In genomic region chr1:26035203-26035958, GRCh38 we compare ENCODE assay signal across 8 cellular contexts. TPM values are rescaled to one million over a fixed set of nuclear protein-coding genes. Genes with fewer than 3 reads are reported as not detected.
A peak's percentile ranks its signal among the peaks of the same experiment; 100 is the strongest.
DNase-seq lines count a peak whose midpoint lies in the region; ATAC-seq and TF ChIP-seq lines count a peak whose summit lies in the region.

No MANE protein-coding gene starts in this region.

- peak overlapping the region; percentile 82 for H3K4me3 Mint-ChIP-seq in activated naive CD8-positive, alpha-beta T cell treated with anti-CD3 and anti-CD28 coated beads for 36 hours
- peak overlapping the region; percentile 96 for H3K4me3 Mint-ChIP-seq in osteocyte (ENCODE audit: unreplicated experiment)

- intact Hi-C loops in head of caudate nucleus (cut with DNase I) = loop anchor here (5.0 kb wide), 2 partner anchors 67 to 112 kb away; no protein-coding TSS in a partner anchor

- H3K36me3 ChIP-seq in thoracic aorta = no peaks in the 10 kb centered on the region

- peak overlapping the region; percentile 49 for H3K27ac Mint-ChIP-seq in activated naive CD8-positive, alpha-beta T cell treated with anti-CD3 and anti-CD28 coated beads for 36 hours
- H3K27ac Mint-ChIP-seq in osteocyte (ENCODE audit: unreplicated experiment) = peak overlapping the region; percentile 80

- H3K4me3 ChIP-seq in thoracic aorta = peak overlapping the region; percentile 98

- peak overlapping the region; percentile 60 to 77 for H3K27ac ChIP-seq in thoracic aorta

- no peaks in the 10 kb centered on the region for H3K36me3 Mint-ChIP-seq in activated naive CD8-positive, alpha-beta T cell treated with anti-CD3 and anti-CD28 coated beads for 36 hours
- H3K36me3 Mint-ChIP-seq in osteocyte (ENCODE audit: unreplicated experiment) = no peaks in the 10 kb centered on the region

- peaks cover 8 to 13% of the 10 kb centered on the region in 2 donors for H3K4me1 ChIP-seq in thoracic aorta (ENCODE audit: control insufficient read depth in 1 of 2, low read depth in 2 of 2)

- DNase-seq in GF-D8 (lab: John Stamatoyannopoulos, UW) = peak; percentile 67
- peak; percentile 94 for DNase-seq in NCI-H1092 (lab: John Stamatoyannopoulos, UW)
- peak; percentile 89 for DNase-seq in SKM-1 treated with dmso at 0.1 percent for 144 hours (lab: John Stamatoyannopoulos, UW; ENCODE audit: unreplicated experiment)
- peak; percentile 92 for DNase-seq in activated naive CD8-positive, alpha-beta T cell treated with anti-CD3 and anti-CD28 coated beads for 36 hours
- DNase-seq in head of caudate nucleus = peak; percentile 94 to 98 (median 97)
- peak; percentile 96 for DNase-seq in osteocyte (ENCODE audit: extremely low spot score, unreplicated experiment)
- DNase-seq in thoracic aorta (ENCODE audit: low spot score) = peak; percentile 90

- no peak for TF ChIP-seq CTCF in osteocyte (IDR thresholded peaks at IDR 0.05)
- no peak for TF ChIP-seq CTCF in thoracic aorta (IDR thresholded peaks at IDR 0.05)

- H3K27me3 Mint-ChIP-seq in activated naive CD8-positive, alpha-beta T cell treated with anti-CD3 and anti-CD28 coated beads for 36 hours = no peaks in the 10 kb centered on the region
- H3K27me3 Mint-ChIP-seq in osteocyte (ENCODE audit: unreplicated experiment) = peaks cover 6% of the 10 kb centered on the region

- H3K9me3 ChIP-seq in thoracic aorta = no peaks in the 10 kb centered on the region

- no peaks in the 10 kb centered on the region for H3K9me3 Mint-ChIP-seq in activated naive CD8-positive, alpha-beta T cell treated with anti-CD3 and anti-CD28 coated beads for 36 hours
- H3K9me3 Mint-ChIP-seq in osteocyte (ENCODE audit: unreplicated experiment) = no peaks in the 10 kb centered on the region

- peak; percentile 81 for ATAC-seq in HG02571 (IDR thresholded peaks at IDR 0.05; ENCODE audit: unreplicated experiment)
- peak; percentile 81 for ATAC-seq in thoracic aorta (ENCODE audit: insufficient number of reproducible peaks, low FRiP score, low read depth)

- no peaks in the 10 kb centered on the region for H3K27me3 ChIP-seq in thoracic aorta (replicated peaks; ENCODE audit: insufficient read depth)

- peaks cover 12% of the 10 kb centered on the region for H3K4me1 Mint-ChIP-seq in activated naive CD8-positive, alpha-beta T cell treated with anti-CD3 and anti-CD28 coated beads for 36 hours
- peaks cover 11% of the 10 kb centered on the region for H3K4me1 Mint-ChIP-seq in osteocyte (ENCODE audit: unreplicated experiment)

RNA-seq across cellular contexts. Expression of gene SLC30A2, which starts 10.5 kb away (rescaled TPM):
- not detected for total RNA-seq in activated naive CD8-positive, alpha-beta T cell treated with anti-CD3 and anti-CD28 coated beads for 36 hours
- total RNA-seq in osteocyte (not detected in 2 replicates), thoracic aorta (not detected)

RNA-seq across cellular contexts. Expression of gene EXTL1, which starts 13.8 kb away (rescaled TPM):
- not detected for total RNA-seq in activated naive CD8-positive, alpha-beta T cell treated with anti-CD3 and anti-CD28 coated beads for 36 hours
- total RNA-seq in osteocyte (0.30 and 0.34 TPM in 2 replicates), thoracic aorta (1 to 10 TPM in 1 of 2 donors, not detected in 1; 1.6 TPM)

RNA-seq across cellular contexts. Expression of gene TRIM63, which starts 32.0 kb away (rescaled TPM):
- total RNA-seq in activated naive CD8-positive, alpha-beta T cell treated with anti-CD3 and anti-CD28 coated beads for 36 hours = not detected
- total RNA-seq in osteocyte = 0.21 TPM in 1 of 2 replicates, not detected in the other
- total RNA-seq in thoracic aorta = not detected

RNA-seq across cellular contexts. Expression of gene PAFAH2, which starts 37.5 kb away (rescaled TPM):
- total RNA-seq in activated naive CD8-positive, alpha-beta T cell treated with anti-CD3 and anti-CD28 coated beads for 36 hours = 1 to 10 TPM; 8.6 to 8.8 TPM
- total RNA-seq in osteocyte (8.4 and 10.4 TPM in 2 replicates), thoracic aorta (1 to 10 TPM; 3.6 to 6.9 TPM)

Comparison
In these comparisons a context has a peak if more than half of its experiments do, and no peak if none do; other contexts are left out.
1. Peak in every context shown above with its lines: DNase-seq, ATAC-seq, H3K4me3 ChIP-seq and H3K27ac ChIP-seq.